Comparison of ENCODE assay signal across 24 cellular contexts in the genomic region with DNA sequence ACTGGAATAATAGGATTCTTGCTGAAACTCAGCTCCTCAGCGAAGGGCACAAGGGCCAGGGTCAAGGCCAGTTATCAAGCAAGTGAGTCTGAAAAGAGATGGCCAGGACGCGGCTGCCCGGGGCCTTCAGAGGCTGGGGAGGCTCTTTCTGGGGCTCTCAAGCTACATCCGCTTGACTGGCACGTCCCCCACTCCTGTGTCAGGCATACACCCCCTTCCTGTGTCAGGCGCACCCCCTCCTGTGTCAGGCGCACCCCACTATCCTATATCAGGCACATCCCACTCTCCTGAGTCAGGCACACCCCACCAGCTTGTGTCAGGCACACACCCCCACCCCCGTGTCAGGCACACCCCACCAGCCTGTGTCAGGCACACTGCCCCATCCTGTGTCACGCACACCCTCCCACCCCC.
DNase-seq lines count a peak whose midpoint lies in the region; ATAC-seq and TF ChIP-seq lines count a peak whose summit lies in the region.
"Had no signal": no experiment of that assay in that cellular context is flagged by ENCODE, and none has a peak within 500 bp of the region (broad histone marks: within the 10 kb centered on the region; RNA-seq: fewer than 3 reads in every experiment).

No MANE protein-coding gene starts in this region.

- no peaks in the 10 kb centered on the region for H3K4me1 ChIP-seq in RWPE2 (ENCODE audit: insufficient read depth, poor library complexity, severe bottlenecking)
- H3K4me1 ChIP-seq in lower lobe of right lung = no peaks in the 10 kb centered on the region
- H3K4me1 ChIP-seq in thyroid gland = peaks cover 0 to 24% of the 10 kb centered on the region in 2 donors

- no peak overlapping the region for H3K27ac ChIP-seq in RWPE2 (ENCODE audit: poor library complexity, severe bottlenecking)
- no peak overlapping the region for H3K27ac ChIP-seq in lower lobe of right lung
- H3K27ac ChIP-seq in thyroid gland = no peak overlapping the region
- H3K27ac ChIP-seq: RWPE1 had no signal

- 73 to 89% methylated on average over 3 to 10 of the region's 10 CpGs for WGBS in thyroid gland, 2 donors

- H3K36me3 ChIP-seq in RWPE2 (ENCODE audit: low read depth) (no peaks in the 10 kb centered on the region), lower lobe of right lung (no peaks in the 10 kb centered on the region), thyroid gland (peaks cover 47 to 64% of the 10 kb centered on the region in 2 donors)

- peaks cover 14% of the 10 kb centered on the region for H3K4me1 Mint-ChIP-seq in activated naive CD8-positive, alpha-beta T cell treated with anti-CD3 and anti-CD28 coated beads, Interleukin-2, amount 10 ng/mL, durations not matched to agents 7 days and 5 days
- H3K4me1 Mint-ChIP-seq in activated naive CD8-positive, alpha-beta T cell treated with anti-CD3 and anti-CD28 coated beads, Interleukin-2, amount 50 U/mL, for 24 hours = peaks cover 13% of the 10 kb centered on the region

- ATAC-seq in activated naive CD8-positive, alpha-beta T cell treated with anti-CD3 and anti-CD28 coated beads, Interleukin-2, amount 10 ng/mL, durations not matched to agents 7 days and 5 days (ENCODE audit: low read depth) = no peak
- ATAC-seq in activated naive CD8-positive, alpha-beta T cell treated with anti-CD3 and anti-CD28 coated beads, Interleukin-2, amount 50 U/mL, for 24 hours = no peak
- ATAC-seq in RWPE2 (ENCODE audit: low read depth) (no peak), lower lobe of right lung (no peak), GM18519 (IDR thresholded peaks at IDR 0.05; ENCODE audit: low FRiP score, unreplicated experiment) (no peak), GM21619 (IDR thresholded peaks at IDR 0.05; ENCODE audit: unreplicated experiment) (no peak)

- no peaks in the 10 kb centered on the region for H3K27me3 ChIP-seq in RWPE2 (ENCODE audit: insufficient read depth, poor library complexity, severe bottlenecking)
- H3K27me3 ChIP-seq in lower lobe of right lung (ENCODE audit: low read depth) = no peaks in the 10 kb centered on the region
- H3K27me3 ChIP-seq in thyroid gland = no peaks in the 10 kb centered on the region

- POLR2A ChIA-PET in activated naive CD8-positive, alpha-beta T cell treated with anti-CD3 and anti-CD28 coated beads, Interleukin-2, amount 10 ng/mL, durations not matched to agents 7 days and 5 days (lab: Charles Lee) = no interaction called here

- TF ChIP-seq POLR2A in thyroid gland (IDR thresholded peaks at IDR 0.05) = no peak

- peaks cover 3% of the 10 kb centered on the region for H3K27me3 Mint-ChIP-seq in activated naive CD8-positive, alpha-beta T cell treated with anti-CD3 and anti-CD28 coated beads, Interleukin-2, amount 10 ng/mL, durations not matched to agents 7 days and 5 days
- H3K27me3 Mint-ChIP-seq in activated naive CD8-positive, alpha-beta T cell treated with anti-CD3 and anti-CD28 coated beads, Interleukin-2, amount 50 U/mL, for 24 hours = no peaks in the 10 kb centered on the region

- H3K4me3 ChIP-seq in RWPE2 (ENCODE audit: severe bottlenecking) = no peak overlapping the region
- H3K4me3 ChIP-seq in lower lobe of right lung = no peak overlapping the region
- no peak overlapping the region for H3K4me3 ChIP-seq in thyroid gland (replicated peaks in 1 of 3)

- no peak for TF ChIP-seq CTCF in RWPE2 (IDR thresholded peaks at IDR 0.05; ENCODE audit: poor library complexity, severe bottlenecking)
- TF ChIP-seq CTCF in lower lobe of right lung (IDR thresholded peaks at IDR 0.05) = no peak
- TF ChIP-seq CTCF in thyroid gland (IDR thresholded peaks at IDR 0.05) = no peak

- intact Hi-C loops in lower lobe of right lung (cut with DNase I) (no loop called here), thyroid gland (cut with DNase I) (no loop called here)

- H3K27ac Mint-ChIP-seq in activated naive CD8-positive, alpha-beta T cell treated with anti-CD3 and anti-CD28 coated beads, Interleukin-2, amount 10 ng/mL, durations not matched to agents 7 days and 5 days = no peak overlapping the region
- H3K27ac Mint-ChIP-seq in activated naive CD8-positive, alpha-beta T cell treated with anti-CD3 and anti-CD28 coated beads, Interleukin-2, amount 50 U/mL, for 24 hours = no peak overlapping the region
- H3K27ac Mint-ChIP-seq: CD8-positive, alpha-beta memory T cell had no signal

- no peak overlapping the region for H3K4me3 Mint-ChIP-seq in activated naive CD8-positive, alpha-beta T cell treated with anti-CD3 and anti-CD28 coated beads, Interleukin-2, amount 10 ng/mL, durations not matched to agents 7 days and 5 days
- H3K4me3 Mint-ChIP-seq in activated naive CD8-positive, alpha-beta T cell treated with anti-CD3 and anti-CD28 coated beads, Interleukin-2, amount 50 U/mL, for 24 hours = no peak overlapping the region
- H3K4me3 Mint-ChIP-seq: CD8-positive, alpha-beta memory T cell had no signal

- H3K9me3 ChIP-seq in RWPE2 (ENCODE audit: severe bottlenecking) (no peaks in the 10 kb centered on the region), lower lobe of right lung (no peaks in the 10 kb centered on the region), thyroid gland (no peaks in the 10 kb centered on the region)

- DNase-seq in activated naive CD8-positive, alpha-beta T cell treated with anti-CD3 and anti-CD28 coated beads, Interleukin-2, amount 10 ng/mL, durations not matched to agents 7 days and 5 days = peak; percentile 12
- no peak for DNase-seq in activated naive CD8-positive, alpha-beta T cell treated with anti-CD3 and anti-CD28 coated beads, Interleukin-2, amount 50 U/mL, for 24 hours
- DNase-seq in RWPE2 (ENCODE audit: low spot score) (peak; percentile 29), lower lobe of right lung (peak; percentile 24), thyroid gland (peak; percentile 6 to 30), NCI-H146 (lab: John Stamatoyannopoulos, UW) (no peak)
- DNase-seq: AML-193; C1 segment of cervical spinal cord; Calu3; CD8-positive, alpha-beta memory T cell; DMS153; GOT3; KG1; NCI-H1092 treated with DMSO at 0.1 percent for 48 hours; NCI-H1436 treated with DMSO at 0.1 percent for 48 hours; NCI-H2029; NCI-H345; NCI-H524; NCI-H774; NK-92 treated with Interleukin-12 subunit alpha and Interleukin-12 subunit beta, amount 100 ng/mL, for 24 hours; SIG-M5 had no signal

- H3K9me3 Mint-ChIP-seq in activated naive CD8-positive, alpha-beta T cell treated with anti-CD3 and anti-CD28 coated beads, Interleukin-2, amount 10 ng/mL, durations not matched to agents 7 days and 5 days = no peaks in the 10 kb centered on the region
- H3K9me3 Mint-ChIP-seq in activated naive CD8-positive, alpha-beta T cell treated with anti-CD3 and anti-CD28 coated beads, Interleukin-2, amount 50 U/mL, for 24 hours = no peaks in the 10 kb centered on the region

- peaks cover 2% of the 10 kb centered on the region for H3K36me3 Mint-ChIP-seq in activated naive CD8-positive, alpha-beta T cell treated with anti-CD3 and anti-CD28 coated beads, Interleukin-2, amount 10 ng/mL, durations not matched to agents 7 days and 5 days
- H3K36me3 Mint-ChIP-seq in activated naive CD8-positive, alpha-beta T cell treated with anti-CD3 and anti-CD28 coated beads, Interleukin-2, amount 50 U/mL, for 24 hours (ENCODE audit: low read depth) = no peaks in the 10 kb centered on the region
- H3K36me3 Mint-ChIP-seq: CD8-positive, alpha-beta memory T cell had no signal

Comparison
In these comparisons a context has a peak if more than half of its experiments do, and no peak if none do; other contexts are left out.
1. DNase-seq: peak in activated naive CD8-positive, alpha-beta T cell treated with anti-CD3 and anti-CD28 coated beads, Interleukin-2, amount 10 ng/mL, durations not matched to agents 7 days and 5 days (single experiment), RWPE2 (single experiment), lower lobe of right lung (single experiment) and thyroid gland (2 of 2); none in activated naive CD8-positive, alpha-beta T cell treated with anti-CD3 and anti-CD28 coated beads, Interleukin-2, amount 50 U/mL, for 24 hours (single experiment) and NCI-H146 (single experiment).